In the genomic region with DNA sequence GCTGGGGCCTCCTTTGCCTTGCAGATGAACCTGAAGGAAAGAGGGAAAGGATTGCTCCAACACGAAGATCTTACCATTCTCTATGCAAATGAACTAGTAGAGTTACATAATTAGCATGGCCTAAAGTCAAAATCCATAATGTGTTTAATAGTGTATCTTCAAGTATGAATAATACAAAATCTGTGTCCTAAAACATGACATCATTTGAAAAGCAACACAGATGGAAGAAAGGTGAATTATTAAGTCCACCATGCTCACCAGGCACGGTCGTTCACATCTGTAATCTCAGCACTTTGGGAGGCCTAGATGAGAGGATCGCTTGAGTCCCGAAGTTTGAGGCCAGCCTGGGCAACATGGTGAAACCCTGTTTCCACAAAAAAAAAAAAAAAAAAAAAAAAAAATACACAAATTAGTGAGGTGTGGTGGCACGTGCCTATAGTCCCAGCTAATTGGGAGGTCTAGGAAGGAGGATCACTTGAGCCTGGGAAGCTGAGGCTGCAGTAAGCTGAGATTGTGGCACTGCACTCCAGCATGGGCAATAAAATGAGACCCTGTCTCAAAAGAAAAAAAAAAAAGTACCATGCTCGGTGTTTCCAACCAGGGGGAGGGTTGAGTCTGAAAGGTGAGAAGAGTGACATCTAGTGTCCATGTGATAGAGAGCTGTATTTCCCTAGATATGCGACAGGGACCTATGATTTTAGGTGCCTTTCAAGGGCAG, we compare ENCODE assay signal across 8 cellular contexts. TPM values are rescaled to one million over a fixed set of nuclear protein-coding genes. Genes with fewer than 3 reads are reported as not detected.
A peak's percentile ranks its signal among the peaks of the same experiment; 100 is the strongest.
DNase-seq lines count a peak whose midpoint lies in the region; ATAC-seq, FAIRE-seq and TF ChIP-seq lines count a peak whose summit lies in the region.

No MANE protein-coding gene starts in this region.

- H3K4me3 ChIP-seq in astrocyte (ENCODE audit: insufficient read depth, low read depth, low read length) (no peak overlapping the region), tibial artery (no peak overlapping the region)

- no peak overlapping the region for H3K9ac ChIP-seq in astrocyte (ENCODE audit: low read length)

- ATAC-seq in CD4-positive, alpha-beta T cell (ENCODE audit: poor library complexity), result peak; percentile 72
- no peak for ATAC-seq in GM21737 (IDR thresholded peaks at IDR 0.05; ENCODE audit: unreplicated experiment)

- POLR2A ChIA-PET in CD4-positive, alpha-beta T cell (lab: Charles Lee), result interaction anchor here (0.6 to 1.4 kb wide), 5 partner anchors 16 to 446 kb away, joined by 3 to 6 read pairs (median 4); a partner anchor contains a TSS

- H3K9me3 ChIP-seq in CD4-positive, alpha-beta T cell (ENCODE audit: control insufficient read depth, low read length), result no peaks in the 10 kb centered on the region
- H3K9me3 ChIP-seq in astrocyte (ENCODE audit: insufficient read depth, low read depth, low read length) (no peaks in the 10 kb centered on the region), tibial artery (no peaks in the 10 kb centered on the region)

- H3K27ac ChIP-seq in CD4-positive, alpha-beta T cell (ENCODE audit: low read depth, low read length), result no peak overlapping the region
- H3K27ac ChIP-seq in astrocyte (ENCODE audit: low read depth, low read length) (no peak overlapping the region), tibial artery (no peak overlapping the region)

- H3K36me3 ChIP-seq in astrocyte (ENCODE audit: insufficient read depth, low read length) (no peaks in the 10 kb centered on the region), tibial artery (no peaks in the 10 kb centered on the region)

- DNase-seq in CD4-positive, alpha-beta T cell, result no peak
- DNase-seq in GM19240 (ENCODE audit: insufficient read length, low spot score) (peak; percentile 42), NCI-H446 (lab: John Stamatoyannopoulos, UW) (peak; percentile 40 to 66), astrocyte (ENCODE audit: low read depth) (peak; percentile 26), immature natural killer cell (peak in 2 of 3 donors; percentile 15 to 34), tibial artery (no peak)
- no peak for DNase-seq in effector CD8-positive, alpha-beta T cell (lab: John Stamatoyannopoulos, UW)

- H3K36me3 Mint-ChIP-seq in CD4-positive, alpha-beta T cell (ENCODE audit: low read depth), result no peaks in the 10 kb centered on the region
- H3K36me3 Mint-ChIP-seq in astrocyte (ENCODE audit: low read depth, unreplicated experiment) (no peaks in the 10 kb centered on the region), immature natural killer cell (no peaks in the 10 kb centered on the region)

- CTCF ChIA-PET in CD4-positive, alpha-beta T cell (lab: Charles Lee), result interaction anchor here (0.6 to 1.8 kb wide), 12 partner anchors 11 to 1416 kb away, joined by 3 to 9 read pairs (median 3); no protein-coding TSS in a partner anchor

- peaks cover 36% of the 10 kb centered on the region for H3K27me3 Mint-ChIP-seq in CD4-positive, alpha-beta T cell
- H3K27me3 Mint-ChIP-seq in astrocyte (ENCODE audit: low read depth, unreplicated experiment) (peaks cover 14% of the 10 kb centered on the region), immature natural killer cell (ENCODE audit: low read depth in 3 of 3) (peaks cover 2 to 12% (median 7%) of the 10 kb centered on the region in 3 donors)

- peak; percentile 65 for TF ChIP-seq CTCF in CD4-positive, alpha-beta T cell (IDR thresholded peaks at IDR 0.05)
- TF ChIP-seq CTCF in astrocyte (IDR thresholded peaks at IDR 0.05; ENCODE audit: insufficient read depth, low read depth, low read length) (peak; percentile 75), tibial artery (IDR thresholded peaks at IDR 0.05) (peak; percentile 23 to 42)

- H2AFZ ChIP-seq in astrocyte (ENCODE audit: low read depth, low read length), result no peak overlapping the region

- peaks cover 3% of the 10 kb centered on the region for H3K27me3 ChIP-seq in CD4-positive, alpha-beta T cell (ENCODE audit: control insufficient read depth, insufficient read depth, low read length)
- H3K27me3 ChIP-seq in astrocyte (ENCODE audit: insufficient read depth, low read length) (peaks cover under 1% of the 10 kb centered on the region), tibial artery (peaks cover 0 to 5% of the 10 kb centered on the region in 2 donors)

- no peak for FAIRE-seq in astrocyte (lab: Jason Lieb, UNC)

- H3K4me3 Mint-ChIP-seq in CD4-positive, alpha-beta T cell, result no peak overlapping the region
- H3K4me3 Mint-ChIP-seq in astrocyte (ENCODE audit: unreplicated experiment) (peak overlapping the region; percentile 21), immature natural killer cell (peak overlapping the region in 1 of 5 donors; percentile 38)

- H3K4me1 Mint-ChIP-seq in CD4-positive, alpha-beta T cell (ENCODE audit: low read depth), result no peaks in the 10 kb centered on the region
- H3K4me1 Mint-ChIP-seq in astrocyte (ENCODE audit: low read depth, unreplicated experiment), result no peaks in the 10 kb centered on the region
- no peaks in the 10 kb centered on the region for H3K4me1 Mint-ChIP-seq in immature natural killer cell

- H3K4me1 ChIP-seq in astrocyte (ENCODE audit: insufficient read depth, low read length) (no peaks in the 10 kb centered on the region), tibial artery (no peaks in the 10 kb centered on the region)

- H4K20me1 ChIP-seq in astrocyte (ENCODE audit: insufficient read depth, low read length), result no peaks in the 10 kb centered on the region

- peak overlapping the region; percentile 67 for H3K4me2 ChIP-seq in astrocyte (ENCODE audit: low read length)

- H3K9me3 Mint-ChIP-seq in CD4-positive, alpha-beta T cell, result no peaks in the 10 kb centered on the region
- H3K9me3 Mint-ChIP-seq in astrocyte (ENCODE audit: unreplicated experiment) (no peaks in the 10 kb centered on the region), immature natural killer cell (no peaks in the 10 kb centered on the region)

- H3K79me2 ChIP-seq in astrocyte (ENCODE audit: insufficient read depth, low read length), result no peaks in the 10 kb centered on the region

- intact Hi-C loops in CD4-positive, alpha-beta T cell (cut with DNase I, micrococcal nuclease), result loop anchor here in 1 of 2 experiments (5.0 kb wide), 1 partner anchor 96 kb away; a partner anchor contains a TSS
- intact Hi-C loops in tibial artery (cut with DNase I; ENCODE audit: low total_unique reads), result no loop called here

- H3K27ac Mint-ChIP-seq in CD4-positive, alpha-beta T cell, result no peak overlapping the region
- H3K27ac Mint-ChIP-seq in astrocyte (ENCODE audit: unreplicated experiment) (no peak overlapping the region), immature natural killer cell (no peak overlapping the region)

RNA-seq across cellular contexts. Expression of a gene that starts 6.4 kb away (rescaled TPM):
- under 1 TPM; 0.27 to 0.47 TPM for total RNA-seq in CD4-positive, alpha-beta T cell
- not detected in 2 replicates for total RNA-seq in astrocyte
- not detected for polyA plus RNA-seq in immature natural killer cell

Comparison
In these comparisons a context has a peak if more than half of its experiments do, and no peak if none do; other contexts are left out.
1. DNase-seq: peak in GM19240 (single experiment), NCI-H446 (2 of 2), astrocyte (single experiment) and immature natural killer cell (2 of 3); none in CD4-positive, alpha-beta T cell (0 of 10), tibial artery (0 of 2) and effector CD8-positive, alpha-beta T cell (single experiment).
2. Peak in every context shown above with its lines, with median percentiles within 50 percentile points of each other: CTCF ChIP-seq.